In the genomic region with DNA sequence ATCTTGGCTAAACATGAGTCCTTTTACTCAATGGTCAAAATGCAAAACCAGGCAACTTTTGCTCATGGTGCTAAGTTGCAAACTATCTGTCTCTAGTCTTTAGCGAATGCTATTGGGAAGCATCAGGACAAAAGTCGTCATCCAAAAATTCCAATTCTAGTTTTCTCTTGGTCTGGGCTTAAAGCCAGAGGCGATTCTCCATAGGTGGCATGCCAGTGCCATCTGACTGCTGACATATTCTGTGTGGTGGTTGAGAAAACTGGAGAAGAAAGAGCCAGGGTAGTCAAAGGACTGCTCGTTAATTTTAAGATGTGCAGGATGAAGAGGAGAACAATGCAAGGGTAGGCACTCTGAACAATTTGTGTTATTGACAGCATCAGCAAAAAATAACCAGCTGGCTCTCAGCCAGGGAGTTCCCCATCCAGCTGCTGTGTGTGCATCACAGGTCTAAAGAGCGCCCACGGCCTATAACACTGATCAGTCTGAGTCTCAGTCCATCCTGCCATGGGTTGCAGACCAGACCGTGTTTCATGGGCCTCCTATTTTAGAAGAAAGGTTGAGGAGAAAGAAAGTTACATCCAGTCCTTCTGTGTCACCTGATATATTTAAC, we compare ENCODE assay signal across 12 cellular contexts.
DNase-seq lines count a peak whose midpoint lies in the region; ATAC-seq and TF ChIP-seq lines count a peak whose summit lies in the region.
"Had no signal": no experiment of that assay in that cellular context is flagged by ENCODE, and none has a peak within 500 bp of the region (broad histone marks: within the 10 kb centered on the region; RNA-seq: fewer than 3 reads in every experiment).

No MANE protein-coding gene starts in this region.

- no peaks in the 10 kb centered on the region for H3F3A ChIP-seq in SK-N-SH (replicated peaks; ENCODE audit: insufficient read depth)

- ATAC-seq in SK-N-SH treated with all-trans-retinoic acid at 6 μM for 48 hours = no peak
- peak; percentile 56 for ATAC-seq in HG03378 (IDR thresholded peaks at IDR 0.05; ENCODE audit: unreplicated experiment)
- peak; percentile 62 for ATAC-seq in activated T-helper 17 cell treated with anti-CD3 and anti-CD28 coated beads, Interleukin-2, amount 50 U/mL, for 72 hours (replicated peaks)

- H4K20me1 ChIP-seq in SK-N-SH (ENCODE audit: insufficient read depth) (no peaks in the 10 kb centered on the region), osteoblast (ENCODE audit: insufficient read depth, low read length) (no peaks in the 10 kb centered on the region)

- H3K4me1 ChIP-seq in SK-N-SH (ENCODE audit: control insufficient read depth in 1 of 2, insufficient read depth in 2 of 2, low read depth in 1 of 2, low read length in 1 of 2) (peaks cover 0 to 3% of the 10 kb centered on the region in 2 experiments; a peak in 1 of 4 replicates), osteoblast (ENCODE audit: insufficient read depth, low read length) (peaks cover 8% of the 10 kb centered on the region)

- WGBS in SK-N-SH (ENCODE audit: low lambda C conversion rate) = 88% methylated on average over 7 of the region's 7 CpGs

- no peaks in the 10 kb centered on the region for H3K9me2 ChIP-seq in SK-N-SH

- H2AFZ ChIP-seq in SK-N-SH (ENCODE audit: low read depth) (no peak overlapping the region), osteoblast (ENCODE audit: low read length) (no peak overlapping the region)

- H3K79me2 ChIP-seq in SK-N-SH (ENCODE audit: insufficient read depth) (no peaks in the 10 kb centered on the region), osteoblast (ENCODE audit: insufficient read depth, low read length) (no peaks in the 10 kb centered on the region)

- TF ChIP-seq EP300 in SK-N-SH (IDR thresholded peaks at IDR 0.05; ENCODE audit: borderline replicate concordance in 1 of 2, low read depth in 1 of 2, low read length in 1 of 2) = no peak

- peak overlapping the region; percentile 14 for H3K4me3 Mint-ChIP-seq in activated T-helper 17 cell treated with anti-CD3 and anti-CD28 coated beads, Interleukin-2, amount 50 U/mL, for 72 hours
- H3K4me3 Mint-ChIP-seq: stimulated activated naive CD8-positive, alpha-beta T cell treated with anti-CD3 and anti-CD28 coated beads, Interleukin-15, Interleukin-2, amounts not matched to agents 100 ng/mL and 50 ng/mL, for 24 hours had no signal

- H3K36me3 ChIP-seq in SK-N-SH (replicated peaks in 1 of 2; ENCODE audit: control insufficient read depth in 1 of 2, insufficient read depth in 2 of 2, low read length in 1 of 2) (no peaks in the 10 kb centered on the region), osteoblast (ENCODE audit: insufficient read depth, low read length) (no peaks in the 10 kb centered on the region)

- no peak overlapping the region for H3K4me2 ChIP-seq in SK-N-SH
- no peak overlapping the region for H3K4me2 ChIP-seq in osteoblast (ENCODE audit: insufficient read depth, low read length)

- POLR2A ChIA-PET in SK-N-SH (lab: Yijun Ruan, JAX) = no interaction called here

- H3K27me3 ChIP-seq in SK-N-SH (ENCODE audit: insufficient read depth) (no peaks in the 10 kb centered on the region), osteoblast (ENCODE audit: insufficient read depth, low read length) (no peaks in the 10 kb centered on the region)

- H3K27me3 Mint-ChIP-seq in activated T-helper 17 cell treated with anti-CD3 and anti-CD28 coated beads, Interleukin-2, amount 50 U/mL, for 72 hours = no peaks in the 10 kb centered on the region
- H3K27me3 Mint-ChIP-seq: progenitor cell of endocrine pancreas had no signal

- H3K27ac ChIP-seq in SK-N-SH (ENCODE audit: low read depth in 2 of 2, low read length in 1 of 2) (no peak overlapping the region), osteoblast (ENCODE audit: low read depth, low read length) (no peak overlapping the region)

- no peaks in the 10 kb centered on the region for H3K36me3 Mint-ChIP-seq in activated T-helper 17 cell treated with anti-CD3 and anti-CD28 coated beads, Interleukin-2, amount 50 U/mL, for 72 hours (ENCODE audit: low read depth)

- DNase-seq in SK-N-SH = no peak
- DNase-seq in stimulated activated CD4-positive, alpha-beta T cell treated with anti-CD3 and anti-CD28 coated beads, TNF-alpha, amount 100 ng/mL, for 24 hours (ENCODE audit: low read depth in 3 of 3) = peak in 2 of 3 experiments; percentile 10 to 12
- no peak for DNase-seq in NCI-H1436 (lab: John Stamatoyannopoulos, UW)
- DNase-seq in osteoblast (ENCODE audit: insufficient read length, low spot score, missing footprints) = no peak
- no peak for DNase-seq in ecto neural progenitor cell (ENCODE audit: low spot score)
- DNase-seq: cerebellar nuclear complex, NCI-H2029 had no signal

- H3K9ac ChIP-seq in SK-N-SH = no peak overlapping the region

- CTCF ChIA-PET in SK-N-SH (lab: Yijun Ruan, JAX) = interaction anchor here (1.4 kb wide), 2 partner anchors 187 to 462 kb away, joined by 5 read pairs; no protein-coding TSS in a partner anchor

- no peaks in the 10 kb centered on the region for H3K9me3 ChIP-seq in SK-N-SH
- no peaks in the 10 kb centered on the region for H3K9me3 ChIP-seq in osteoblast (ENCODE audit: low read depth, low read length)

- H3K4me3 ChIP-seq in SK-N-SH (ENCODE audit: low read depth in 2 of 2, low read length in 1 of 2) (no peak overlapping the region), osteoblast (ENCODE audit: insufficient read depth, low read length) (no peak overlapping the region)

- H3K27ac Mint-ChIP-seq in activated T-helper 17 cell treated with anti-CD3 and anti-CD28 coated beads, Interleukin-2, amount 50 U/mL, for 72 hours = peak overlapping the region; percentile 21
- H3K27ac Mint-ChIP-seq: progenitor cell of endocrine pancreas; stimulated activated naive CD8-positive, alpha-beta T cell treated with anti-CD3 and anti-CD28 coated beads, Interleukin-15, Interleukin-2, amounts not matched to agents 100 ng/mL and 50 ng/mL, for 24 hours had no signal

- H3K9me3 Mint-ChIP-seq in activated T-helper 17 cell treated with anti-CD3 and anti-CD28 coated beads, Interleukin-2, amount 50 U/mL, for 72 hours = no peaks in the 10 kb centered on the region
- H3K9me3 Mint-ChIP-seq: stimulated activated naive CD8-positive, alpha-beta T cell treated with anti-CD3 and anti-CD28 coated beads, Interleukin-15, Interleukin-2, amounts not matched to agents 100 ng/mL and 50 ng/mL, for 24 hours had no signal

- H3K4me1 Mint-ChIP-seq in activated T-helper 17 cell treated with anti-CD3 and anti-CD28 coated beads, Interleukin-2, amount 50 U/mL, for 72 hours = peaks cover 14% of the 10 kb centered on the region

- TF ChIP-seq RAD21 in SK-N-SH (IDR thresholded peaks at IDR 0.05; ENCODE audit: low read length) = no peak

- TF ChIP-seq CTCF in SK-N-SH (IDR thresholded peaks at IDR 0.05) (no peak), osteoblast (IDR thresholded peaks at IDR 0.05; ENCODE audit: extremely low read depth, low read depth, low read length) (no peak)

TF ChIP-seq in SK-N-SH, 30 proteins besides CTCF, POLR2A, EP300 and RAD21:
- 0 out of 2 replicates have a peak, but pooled peaks have one; percentile 9 for TF ChIP-seq NFIC (IDR thresholded peaks at IDR 0.05; ENCODE audit: borderline replicate concordance)
- no peak for TF ChIP-seq TAF1 (IDR thresholded peaks at IDR 0.05; ENCODE audit: borderline replicate concordance, low read depth, low read length)
- no peak for TF ChIP-seq TCF12 (IDR thresholded peaks at IDR 0.05)

TF ChIP-seq in SK-N-SH treated with all-trans-retinoic acid at 6 μM for 48 hours, 23 proteins besides CTCF, POLR2A, EP300 and RAD21 (continues in another document):
- TF ChIP-seq ZC3H10 (CRISPR knock-in tag; IDR thresholded peaks at IDR 0.05) = no peak
- TF ChIP-seq RARB (CRISPR knock-in tag; IDR thresholded peaks at IDR 0.05) = no peak
- TF ChIP-seq ESRRG (CRISPR knock-in tag; IDR thresholded peaks at IDR 0.05) = no peak
- no peak for TF ChIP-seq BACH2 (CRISPR knock-in tag; IDR thresholded peaks at IDR 0.05; ENCODE audit: borderline replicate concordance)
- TF ChIP-seq PPARA (CRISPR knock-in tag; IDR thresholded peaks at IDR 0.05; ENCODE audit: borderline replicate concordance) = no peak
- TF ChIP-seq, protein P1, sequence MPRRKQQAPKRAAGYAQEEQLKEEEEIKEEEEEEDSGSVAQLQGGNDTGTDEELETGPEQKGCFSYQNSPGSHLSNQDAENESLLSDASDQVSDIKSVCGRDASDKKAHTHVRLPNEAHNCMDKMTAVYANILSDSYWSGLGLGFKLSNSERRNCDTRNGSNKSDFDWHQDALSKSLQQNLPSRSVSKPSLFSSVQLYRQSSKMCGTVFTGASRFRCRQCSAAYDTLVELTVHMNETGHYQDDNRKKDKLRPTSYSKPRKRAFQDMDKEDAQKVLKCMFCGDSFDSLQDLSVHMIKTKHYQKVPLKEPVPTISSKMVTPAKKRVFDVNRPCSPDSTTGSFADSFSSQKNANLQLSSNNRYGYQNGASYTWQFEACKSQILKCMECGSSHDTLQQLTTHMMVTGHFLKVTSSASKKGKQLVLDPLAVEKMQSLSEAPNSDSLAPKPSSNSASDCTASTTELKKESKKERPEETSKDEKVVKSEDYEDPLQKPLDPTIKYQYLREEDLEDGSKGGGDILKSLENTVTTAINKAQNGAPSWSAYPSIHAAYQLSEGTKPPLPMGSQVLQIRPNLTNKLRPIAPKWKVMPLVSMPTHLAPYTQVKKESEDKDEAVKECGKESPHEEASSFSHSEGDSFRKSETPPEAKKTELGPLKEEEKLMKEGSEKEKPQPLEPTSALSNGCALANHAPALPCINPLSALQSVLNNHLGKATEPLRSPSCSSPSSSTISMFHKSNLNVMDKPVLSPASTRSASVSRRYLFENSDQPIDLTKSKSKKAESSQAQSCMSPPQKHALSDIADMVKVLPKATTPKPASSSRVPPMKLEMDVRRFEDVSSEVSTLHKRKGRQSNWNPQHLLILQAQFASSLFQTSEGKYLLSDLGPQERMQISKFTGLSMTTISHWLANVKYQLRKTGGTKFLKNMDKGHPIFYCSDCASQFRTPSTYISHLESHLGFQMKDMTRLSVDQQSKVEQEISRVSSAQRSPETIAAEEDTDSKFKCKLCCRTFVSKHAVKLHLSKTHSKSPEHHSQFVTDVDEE (CRISPR knock-in tag; IDR thresholded peaks at IDR 0.05) = no peak
- no peak for TF ChIP-seq SNAI2 (CRISPR knock-in tag; IDR thresholded peaks at IDR 0.05)
- no peak for TF ChIP-seq TOX (CRISPR knock-in tag; IDR thresholded peaks at IDR 0.05; ENCODE audit: borderline replicate concordance)
- TF ChIP-seq ARNTL (CRISPR knock-in tag; IDR thresholded peaks at IDR 0.05; ENCODE audit: borderline replicate concordance, low read depth) = no peak

Comparison
In these comparisons a context has a peak if more than half of its experiments do, and no peak if none do; other contexts are left out.
1. DNase-seq: peak in stimulated activated CD4-positive, alpha-beta T cell treated with anti-CD3 and anti-CD28 coated beads, TNF-alpha, amount 100 ng/mL, for 24 hours (2 of 3); none in SK-N-SH (single experiment), NCI-H1436 (single experiment), osteoblast (single experiment) and ecto neural progenitor cell (single experiment).